8 cellular contexts compared by ENCODE assay signal in genomic region chr7:140084972-140085371, GRCh38. TPM values are rescaled to one million over a fixed set of nuclear protein-coding genes. Genes with fewer than 3 reads are reported as not detected.
A peak's percentile ranks its signal among the peaks of the same experiment; 100 is the strongest.
DNase-seq lines count a peak whose midpoint lies in the region; ATAC-seq and TF ChIP-seq lines count a peak whose summit lies in the region.

No MANE protein-coding gene starts in this region.

- H3K27ac Mint-ChIP-seq in CD4-positive, alpha-beta T cell: peak overlapping the region; percentile 69
- H3K27ac Mint-ChIP-seq in activated T-helper 17 cell treated with anti-CD3 and anti-CD28 coated beads, Interleukin-2, amount 50 U/mL, for 72 hours: peak overlapping the region; percentile 15

- peak in 2 of 10 experiments; percentile 18 to 27 for DNase-seq in CD4-positive, alpha-beta T cell
- DNase-seq in GM19240 (ENCODE audit: insufficient read length, low spot score): peak; percentile 43
- DNase-seq in NCI-H2196 (lab: John Stamatoyannopoulos, UW; ENCODE audit: unreplicated experiment): no peak
- no peak for DNase-seq in NCI-H2029 (lab: John Stamatoyannopoulos, UW)
- no peak for DNase-seq in kidney glomerular epithelial cell (lab: John Stamatoyannopoulos, UW)
- DNase-seq in NCI-H1105 treated with DMSO at 0.1 percent for 48 hours (lab: John Stamatoyannopoulos, UW): no peak

- peak; percentile 54 for ATAC-seq in CD4-positive, alpha-beta T cell (ENCODE audit: poor library complexity)
- ATAC-seq in HG03135 (IDR thresholded peaks at IDR 0.05; ENCODE audit: unreplicated experiment): peak; percentile 85
- peak; percentile 84 for ATAC-seq in activated T-helper 17 cell treated with anti-CD3 and anti-CD28 coated beads, Interleukin-2, amount 50 U/mL, for 72 hours (replicated peaks)

- no peaks in the 10 kb centered on the region for H3K27me3 Mint-ChIP-seq in CD4-positive, alpha-beta T cell
- H3K27me3 Mint-ChIP-seq in activated T-helper 17 cell treated with anti-CD3 and anti-CD28 coated beads, Interleukin-2, amount 50 U/mL, for 72 hours: no peaks in the 10 kb centered on the region

- H3K9me3 Mint-ChIP-seq in CD4-positive, alpha-beta T cell: no peaks in the 10 kb centered on the region
- H3K9me3 Mint-ChIP-seq in activated T-helper 17 cell treated with anti-CD3 and anti-CD28 coated beads, Interleukin-2, amount 50 U/mL, for 72 hours: no peaks in the 10 kb centered on the region

- intact Hi-C loops in CD4-positive, alpha-beta T cell (cut with DNase I, micrococcal nuclease): no loop called here

- peaks cover 40% of the 10 kb centered on the region for H3K4me1 Mint-ChIP-seq in CD4-positive, alpha-beta T cell (ENCODE audit: low read depth)
- H3K4me1 Mint-ChIP-seq in activated T-helper 17 cell treated with anti-CD3 and anti-CD28 coated beads, Interleukin-2, amount 50 U/mL, for 72 hours: peaks cover 10% of the 10 kb centered on the region

- H3K27me3 ChIP-seq in CD4-positive, alpha-beta T cell (ENCODE audit: control insufficient read depth, insufficient read depth, low read length): no peaks in the 10 kb centered on the region

- H3K36me3 Mint-ChIP-seq in CD4-positive, alpha-beta T cell (ENCODE audit: low read depth): peaks cover 11% of the 10 kb centered on the region
- peaks cover 23% of the 10 kb centered on the region for H3K36me3 Mint-ChIP-seq in activated T-helper 17 cell treated with anti-CD3 and anti-CD28 coated beads, Interleukin-2, amount 50 U/mL, for 72 hours (ENCODE audit: low read depth)

- peak overlapping the region; percentile 30 for H3K27ac ChIP-seq in CD4-positive, alpha-beta T cell (ENCODE audit: low read depth, low read length)

- POLR2A ChIA-PET in CD4-positive, alpha-beta T cell (lab: Charles Lee): no interaction called here

- TF ChIP-seq CTCF in CD4-positive, alpha-beta T cell (IDR thresholded peaks at IDR 0.05): no peak

- H3K9me3 ChIP-seq in CD4-positive, alpha-beta T cell (ENCODE audit: control insufficient read depth, low read length): no peaks in the 10 kb centered on the region

- CTCF ChIA-PET in CD4-positive, alpha-beta T cell (lab: Charles Lee): interaction anchor here (1.0 to 1.2 kb wide), 2 partner anchors 22 to 26 kb away, joined by 3 to 4 read pairs; partner anchors contain the start of gene PARP12

- peak overlapping the region; percentile 2 for H3K4me3 Mint-ChIP-seq in CD4-positive, alpha-beta T cell
- peak overlapping the region; percentile 42 for H3K4me3 Mint-ChIP-seq in activated T-helper 17 cell treated with anti-CD3 and anti-CD28 coated beads, Interleukin-2, amount 50 U/mL, for 72 hours

RNA-seq across cellular contexts. Expression of gene PARP12, which starts 22.2 kb away (rescaled TPM):
- total RNA-seq in CD4-positive, alpha-beta T cell: 10 to 100 TPM; 76.7 to 78.5 TPM
- total RNA-seq in activated T-helper 17 cell treated with anti-CD3 and anti-CD28 coated beads, Interleukin-2, amount 50 U/mL, for 72 hours: 10 to 100 TPM; 17.4 to 43.6 TPM
